13 cellular contexts compared by ENCODE assay signal in genomic region chr4:48162162-48162561, GRCh38. TPM values are rescaled to one million over a fixed set of nuclear protein-coding genes. Genes with fewer than 3 reads are reported as not detected.
DNase-seq lines count a peak whose midpoint lies in the region; ATAC-seq and TF ChIP-seq lines count a peak whose summit lies in the region.
"Had no signal": no experiment of that assay in that cellular context is flagged by ENCODE, and none has a peak within 500 bp of the region (broad histone marks: within the 10 kb centered on the region; RNA-seq: fewer than 3 reads in every experiment).

No MANE protein-coding gene starts in this region.

- H3K9me3 Mint-ChIP-seq in activated T-cell treated with anti-CD3 and anti-CD28 coated beads, Interleukin-2, amount 50 U/mL, for 4 hours, result peaks cover 1% of the 10 kb centered on the region

- no peaks in the 10 kb centered on the region for H3K9me3 ChIP-seq in T-helper 17 cell (ENCODE audit: control insufficient read depth, low read length, poor library complexity, severe bottlenecking)
- H3K9me3 ChIP-seq: ascending aorta had no signal

- H3K4me1 Mint-ChIP-seq in activated T-cell treated with anti-CD3 and anti-CD28 coated beads, Interleukin-2, amount 50 U/mL, for 4 hours (ENCODE audit: low read depth), result peaks cover 5% of the 10 kb centered on the region
- H3K4me1 Mint-ChIP-seq in T-helper 17 cell, result no peaks in the 10 kb centered on the region

- DNase-seq in activated T-cell treated with anti-CD3 and anti-CD28 coated beads, Interleukin-2, amount 50 U/mL, for 4 hours, result no peak
- no peak for DNase-seq in activated T-cell treated with anti-CD3 and anti-CD28 coated beads for 4 hours
- DNase-seq in T-helper 17 cell, result no peak
- peak; percentile 62 for DNase-seq in fibroblast of pulmonary artery (ENCODE audit: low read depth)
- DNase-seq in stromal cell of bone marrow (ENCODE audit: low read depth), result peak; percentile 19
- DNase-seq in NCI-H1092 (lab: John Stamatoyannopoulos, UW), result no peak
- DNase-seq: DMS153, left cardiac atrium, spleen had no signal

- peak; percentile 53 to 54 for ATAC-seq in activated T-cell treated with anti-CD3 and anti-CD28 coated beads, Interleukin-2, amount 50 U/mL, for 4 hours
- ATAC-seq in T-helper 17 cell (no peak), GM21717 (IDR thresholded peaks at IDR 0.05; ENCODE audit: unreplicated experiment) (no peak), HG03280 (IDR thresholded peaks at IDR 0.05; ENCODE audit: unreplicated experiment) (no peak)
- ATAC-seq: WTC11 had no signal

- no peak overlapping the region for H3K4me3 ChIP-seq in fibroblast of pulmonary artery (replicated peaks; ENCODE audit: low read depth, low read length)
- H3K4me3 ChIP-seq: ascending aorta, spleen had no signal

- no peak overlapping the region for H3K4me3 Mint-ChIP-seq in activated T-cell treated with anti-CD3 and anti-CD28 coated beads, Interleukin-2, amount 50 U/mL, for 4 hours
- H3K4me3 Mint-ChIP-seq in T-helper 17 cell, result no peak overlapping the region
- H3K4me3 Mint-ChIP-seq: WTC11 had no signal

- H3K27me3 Mint-ChIP-seq in activated T-cell treated with anti-CD3 and anti-CD28 coated beads, Interleukin-2, amount 50 U/mL, for 4 hours (ENCODE audit: low read depth), result no peaks in the 10 kb centered on the region
- no peaks in the 10 kb centered on the region for H3K27me3 Mint-ChIP-seq in T-helper 17 cell

- peaks cover 8% of the 10 kb centered on the region for H3K36me3 Mint-ChIP-seq in activated T-cell treated with anti-CD3 and anti-CD28 coated beads, Interleukin-2, amount 50 U/mL, for 4 hours (ENCODE audit: insufficient read depth)
- peaks cover 2% of the 10 kb centered on the region for H3K36me3 Mint-ChIP-seq in T-helper 17 cell (ENCODE audit: low read depth)

- no peak for TF ChIP-seq CTCF in fibroblast of pulmonary artery (IDR thresholded peaks at IDR 0.05; ENCODE audit: low read length, missing control alignments)

- peak overlapping the region; percentile 32 for H3K27ac Mint-ChIP-seq in T-helper 17 cell
- H3K27ac Mint-ChIP-seq: WTC11 had no signal

RNA-seq across cellular contexts. Expression of gene TXK, which starts 28.1 kb away (rescaled TPM):
- total RNA-seq in activated T-cell treated with anti-CD3 and anti-CD28 coated beads, Interleukin-2, amount 50 U/mL, for 4 hours, result 1 to 10 TPM; 2.4 to 5.9 (median 4.8) TPM
- 10 to 100 TPM; 52.4 to 53.2 TPM for total RNA-seq in T-helper 17 cell
- total RNA-seq: ascending aorta had no signal

Comparison
In these comparisons a context has a peak if more than half of its experiments do, and no peak if none do; other contexts are left out.
1. ATAC-seq: peak in activated T-cell treated with anti-CD3 and anti-CD28 coated beads, Interleukin-2, amount 50 U/mL, for 4 hours (2 of 2); none in T-helper 17 cell (single experiment), GM21717 (single experiment) and HG03280 (single experiment).
2. DNase-seq: peak in fibroblast of pulmonary artery (single experiment) and stromal cell of bone marrow (single experiment); none in activated T-cell treated with anti-CD3 and anti-CD28 coated beads, Interleukin-2, amount 50 U/mL, for 4 hours (single experiment), activated T-cell treated with anti-CD3 and anti-CD28 coated beads for 4 hours (single experiment), T-helper 17 cell (0 of 3) and NCI-H1092 (single experiment).
3. RNA of gene TXK, which starts 28.1 kb away (total RNA-seq): 52.4 to 53.2 TPM in T-helper 17 cell; 2.4 to 5.9 TPM in activated T-cell treated with anti-CD3 and anti-CD28 coated beads, Interleukin-2, amount 50 U/mL, for 4 hours; every median in the first group is over 4 times any median in the second.